16 cellular contexts compared by ENCODE assay signal in the genomic region with DNA sequence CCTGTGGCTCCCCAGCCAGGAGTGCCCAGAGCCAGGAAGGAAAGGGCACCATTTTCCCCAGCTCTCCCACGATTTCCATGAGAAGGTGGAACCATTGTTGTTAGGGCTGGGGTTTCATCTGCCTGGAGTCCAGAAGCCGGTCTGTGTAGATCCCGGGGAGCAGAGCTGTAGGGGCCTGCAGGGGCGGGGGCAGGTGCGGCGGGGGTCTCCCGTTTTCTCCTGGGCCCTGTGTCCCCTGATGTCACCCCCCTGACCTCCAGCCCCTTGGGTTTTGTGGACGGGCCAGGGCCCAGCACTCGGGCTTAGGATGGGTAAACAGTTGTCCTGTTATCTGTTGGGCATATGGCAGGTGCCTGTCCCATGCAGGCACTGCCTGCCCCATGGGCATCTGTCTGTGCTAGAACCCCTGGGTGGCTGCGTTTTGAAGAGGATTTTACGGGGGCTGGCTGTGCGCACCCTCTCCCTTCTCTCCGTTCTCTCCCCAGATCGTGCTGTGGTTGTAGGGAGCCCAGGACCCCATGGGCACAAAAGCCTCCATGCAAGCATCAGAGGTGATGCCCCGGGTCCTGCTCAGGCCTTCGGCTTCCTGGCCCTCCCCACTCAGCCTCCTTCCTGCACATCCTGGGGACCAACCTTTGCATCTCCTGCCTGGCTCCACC.
DNase-seq lines count a peak whose midpoint lies in the region; ATAC-seq and TF ChIP-seq lines count a peak whose summit lies in the region.
"Had no signal": no experiment of that assay in that cellular context is flagged by ENCODE, and none has a peak within 500 bp of the region (broad histone marks: within the 10 kb centered on the region; RNA-seq: fewer than 3 reads in every experiment).

No MANE protein-coding gene starts in this region.

- H3K27ac Mint-ChIP-seq in activated CD4-positive, alpha-beta T cell treated with anti-CD3 and anti-CD28 coated beads, Interleukin-2, amount 10 ng/mL, durations not matched to agents 24 days and 14 days: no peak overlapping the region
- H3K27ac Mint-ChIP-seq: GM23338, IgD-negative memory B cell had no signal

- no peak overlapping the region for H4K91ac ChIP-seq in neuronal stem cell (ENCODE audit: low read depth, low read length, poor library complexity)

- ATAC-seq in left lobe of liver: no peak
- no peak for ATAC-seq in upper lobe of right lung
- ATAC-seq in lower lobe of right lung: no peak
- no peak for ATAC-seq in gastroesophageal sphincter
- ATAC-seq: GM23338 had no signal

- H3K27me3 ChIP-seq in neuronal stem cell (ENCODE audit: control insufficient read depth in 3 of 3, insufficient read depth in 3 of 3, low read depth in 1 of 3, low read length in 3 of 3) (no peaks in the 10 kb centered on the region), upper lobe of right lung (no peaks in the 10 kb centered on the region), lower lobe of right lung (ENCODE audit: low read depth) (no peaks in the 10 kb centered on the region), stomach (no peaks in the 10 kb centered on the region), gastroesophageal sphincter (peaks cover 7% of the 10 kb centered on the region)
- H3K27me3 ChIP-seq: BLaER1 had no signal

- H3K4me2 ChIP-seq in neuronal stem cell (ENCODE audit: insufficient read depth, low read length, poor library complexity, severe bottlenecking): no peak overlapping the region
- H3K4me2 ChIP-seq: BLaER1, GM23338 had no signal

- TF ChIP-seq EP300 in stomach (IDR thresholded peaks at IDR 0.05) (no peak), gastroesophageal sphincter (IDR thresholded peaks at IDR 0.05) (no peak)

- no peak overlapping the region for H4K8ac ChIP-seq in neuronal stem cell (ENCODE audit: low read depth, low read length)

- H2AK5ac ChIP-seq in neuronal stem cell (ENCODE audit: low read depth, low read length): no peak overlapping the region

- H2BK12ac ChIP-seq in neuronal stem cell (ENCODE audit: low read length): no peak overlapping the region

- H3K36me3 ChIP-seq in neuronal stem cell (replicated peaks in 1 of 2; ENCODE audit: control insufficient read depth in 2 of 2, insufficient read depth in 2 of 2, low read length in 2 of 2) (no peaks in the 10 kb centered on the region), upper lobe of right lung (no peaks in the 10 kb centered on the region), lower lobe of right lung (no peaks in the 10 kb centered on the region), stomach (no peaks in the 10 kb centered on the region), gastroesophageal sphincter (no peaks in the 10 kb centered on the region)
- H3K36me3 ChIP-seq: BLaER1, HAP-1 had no signal

- H2BK15ac ChIP-seq in neuronal stem cell (ENCODE audit: low read length): no peak overlapping the region

- H3K14ac ChIP-seq in neuronal stem cell (ENCODE audit: low read length): no peak overlapping the region

- TF ChIP-seq CTCF in upper lobe of right lung (IDR thresholded peaks at IDR 0.05): no peak
- no peak for TF ChIP-seq CTCF in lower lobe of right lung (IDR thresholded peaks at IDR 0.05)
- TF ChIP-seq CTCF in stomach (IDR thresholded peaks at IDR 0.05): no peak
- no peak for TF ChIP-seq CTCF in gastroesophageal sphincter (IDR thresholded peaks at IDR 0.05)

- DNase-seq in activated CD4-positive, alpha-beta T cell treated with anti-CD3 and anti-CD28 coated beads, Interleukin-2, amount 10 ng/mL, durations not matched to agents 24 days and 14 days: peak; percentile 9
- no peak for DNase-seq in activated CD4-positive, alpha-beta T cell treated with anti-CD3 and anti-CD28 coated beads, Interleukin-2, amount 50 U/mL, for 48 hours
- DNase-seq in left lobe of liver (ENCODE audit: low spot score) (peak; percentile 29), neuronal stem cell (ENCODE audit: low spot score) (no peak), upper lobe of right lung (peak; percentile 51), lower lobe of right lung (no peak), stomach (no peak)
- DNase-seq: AML-193, Calu3, DMS79 had no signal

- WGBS in neuronal stem cell (ENCODE audit: extremely low coverage in 2 of 2, insufficient read length in 2 of 2, insufficient replicate concordance in 1 of 2), 2 donors: no CpG with 5 or more reads among the region's 16 CpGs
- 84 to 92% (median 85%) methylated on average over 15 to 16 of the region's 16 CpGs for WGBS in stomach, 5 donors
- 60% methylated on average over 1 of the region's 16 CpGs; no CpG with 5 or more reads in 1 of the 2 donors for WGBS in gastroesophageal sphincter (ENCODE audit: low coverage in 1 of 2), 2 donors

- H3K9me3 Mint-ChIP-seq in activated CD4-positive, alpha-beta T cell treated with anti-CD3 and anti-CD28 coated beads, Interleukin-2, amount 10 ng/mL, durations not matched to agents 24 days and 14 days: no peaks in the 10 kb centered on the region
- H3K9me3 Mint-ChIP-seq: GM23338 had no signal

- H3K4me3 Mint-ChIP-seq in activated CD4-positive, alpha-beta T cell treated with anti-CD3 and anti-CD28 coated beads, Interleukin-2, amount 10 ng/mL, durations not matched to agents 24 days and 14 days: no peak overlapping the region
- H3K4me3 Mint-ChIP-seq: GM23338, IgD-negative memory B cell had no signal

- no peak overlapping the region for H3K4me3 ChIP-seq in neuronal stem cell (ENCODE audit: low read length in 2 of 2)
- H3K4me3 ChIP-seq in upper lobe of right lung: no peak overlapping the region
- no peak overlapping the region for H3K4me3 ChIP-seq in lower lobe of right lung
- no peak overlapping the region for H3K4me3 ChIP-seq in stomach
- H3K4me3 ChIP-seq in gastroesophageal sphincter: no peak overlapping the region
- H3K4me3 ChIP-seq: BLaER1, GM23338, HAP-1 had no signal

- no peak overlapping the region for H3K23ac ChIP-seq in neuronal stem cell (ENCODE audit: low read depth, low read length, poor library complexity)

- H3K9me3 ChIP-seq in neuronal stem cell (replicated peaks in 1 of 2; ENCODE audit: control insufficient read depth in 2 of 2, insufficient read depth in 1 of 2, low read depth in 1 of 2, low read length in 2 of 2): peaks cover 0 to 2% of the 10 kb centered on the region in 2 donors
- no peaks in the 10 kb centered on the region for H3K9me3 ChIP-seq in upper lobe of right lung
- no peaks in the 10 kb centered on the region for H3K9me3 ChIP-seq in lower lobe of right lung
- no peaks in the 10 kb centered on the region for H3K9me3 ChIP-seq in stomach
- no peaks in the 10 kb centered on the region for H3K9me3 ChIP-seq in gastroesophageal sphincter
- H3K9me3 ChIP-seq: HAP-1 had no signal

- H2AFZ ChIP-seq in neuronal stem cell (ENCODE audit: low read length): no peak overlapping the region
- H2AFZ ChIP-seq: GM23338 had no signal

- no peaks in the 10 kb centered on the region for H3K36me3 Mint-ChIP-seq in activated CD4-positive, alpha-beta T cell treated with anti-CD3 and anti-CD28 coated beads, Interleukin-2, amount 10 ng/mL, durations not matched to agents 24 days and 14 days (ENCODE audit: low read depth)
- H3K36me3 Mint-ChIP-seq: IgD-negative memory B cell had no signal

- no peak overlapping the region for H3K9ac ChIP-seq in neuronal stem cell (ENCODE audit: low read depth, low read length, poor library complexity)
- H3K9ac ChIP-seq: BLaER1 had no signal

- H2BK5ac ChIP-seq in neuronal stem cell (ENCODE audit: low read length): no peak overlapping the region

- peak overlapping the region; percentile 33 for H3K18ac ChIP-seq in neuronal stem cell (ENCODE audit: low read length)

- no peak overlapping the region for H3K4ac ChIP-seq in neuronal stem cell (ENCODE audit: low read length)

- H3K4me1 Mint-ChIP-seq in activated CD4-positive, alpha-beta T cell treated with anti-CD3 and anti-CD28 coated beads, Interleukin-2, amount 10 ng/mL, durations not matched to agents 24 days and 14 days: no peaks in the 10 kb centered on the region
- H3K4me1 Mint-ChIP-seq: GM23338, IgD-negative memory B cell had no signal

- no peak overlapping the region for H3K27ac ChIP-seq in neuronal stem cell (replicated peaks; ENCODE audit: low read length)
- H3K27ac ChIP-seq in upper lobe of right lung: no peak overlapping the region
- H3K27ac ChIP-seq in lower lobe of right lung: no peak overlapping the region
- no peak overlapping the region for H3K27ac ChIP-seq in stomach
- H3K27ac ChIP-seq in gastroesophageal sphincter: no peak overlapping the region
- H3K27ac ChIP-seq: 22Rv1, BLaER1 had no signal

- H2BK120ac ChIP-seq in neuronal stem cell (ENCODE audit: low read depth, low read length): no peak overlapping the region

- no peaks in the 10 kb centered on the region for H3K27me3 Mint-ChIP-seq in activated CD4-positive, alpha-beta T cell treated with anti-CD3 and anti-CD28 coated beads, Interleukin-2, amount 10 ng/mL, durations not matched to agents 24 days and 14 days

- TF ChIP-seq POLR2A in stomach (IDR thresholded peaks at IDR 0.05) (no peak), gastroesophageal sphincter (IDR thresholded peaks at IDR 0.05) (no peak)

- H3K4me1 ChIP-seq in neuronal stem cell (ENCODE audit: control insufficient read depth in 2 of 2, insufficient read depth in 1 of 2, low read depth in 1 of 2, low read length in 2 of 2): no peaks in the 10 kb centered on the region
- no peaks in the 10 kb centered on the region for H3K4me1 ChIP-seq in upper lobe of right lung
- H3K4me1 ChIP-seq in lower lobe of right lung: no peaks in the 10 kb centered on the region
- H3K4me1 ChIP-seq in stomach: no peaks in the 10 kb centered on the region
- H3K4me1 ChIP-seq in gastroesophageal sphincter: no peaks in the 10 kb centered on the region
- H3K4me1 ChIP-seq: BLaER1, HAP-1 had no signal

- H3K79me1 ChIP-seq in neuronal stem cell (ENCODE audit: low read depth, low read length): no peaks in the 10 kb centered on the region

- intact Hi-C loops in activated CD4-positive, alpha-beta T cell treated with anti-CD3 and anti-CD28 coated beads, Interleukin-2, amount 10 ng/mL, durations not matched to agents 24 days and 14 days (cut with micrococcal nuclease): no loop called here
- intact Hi-C loops in upper lobe of right lung (cut with DNase I): no loop called here
- intact Hi-C loops in lower lobe of right lung (cut with DNase I): no loop called here
- intact Hi-C loops in stomach (cut with DNase I; ENCODE audit: low total_unique reads): no loop called here

Comparison
In these comparisons a context has a peak if more than half of its experiments do, and no peak if none do; other contexts are left out.
1. DNase-seq: peak in activated CD4-positive, alpha-beta T cell treated with anti-CD3 and anti-CD28 coated beads, Interleukin-2, amount 10 ng/mL, durations not matched to agents 24 days and 14 days (single experiment), left lobe of liver (single experiment) and upper lobe of right lung (single experiment); none in activated CD4-positive, alpha-beta T cell treated with anti-CD3 and anti-CD28 coated beads, Interleukin-2, amount 50 U/mL, for 48 hours (0 of 2), neuronal stem cell (single experiment), lower lobe of right lung (single experiment) and stomach (single experiment).